In genomic region chr3:10015476-10015904, GRCh38 we compare ENCODE assay signal across 2 cellular contexts.
TF ChIP-seq lines count a peak whose summit lies in the region.

No MANE protein-coding gene starts in this region.

TF ChIP-seq in liver, 16 proteins besides CTCF, POLR2A, EP300 and RAD21:
- TF ChIP-seq YY1 (IDR thresholded peaks at IDR 0.05) = peak; percentile 15
- TF ChIP-seq, protein P1, sequence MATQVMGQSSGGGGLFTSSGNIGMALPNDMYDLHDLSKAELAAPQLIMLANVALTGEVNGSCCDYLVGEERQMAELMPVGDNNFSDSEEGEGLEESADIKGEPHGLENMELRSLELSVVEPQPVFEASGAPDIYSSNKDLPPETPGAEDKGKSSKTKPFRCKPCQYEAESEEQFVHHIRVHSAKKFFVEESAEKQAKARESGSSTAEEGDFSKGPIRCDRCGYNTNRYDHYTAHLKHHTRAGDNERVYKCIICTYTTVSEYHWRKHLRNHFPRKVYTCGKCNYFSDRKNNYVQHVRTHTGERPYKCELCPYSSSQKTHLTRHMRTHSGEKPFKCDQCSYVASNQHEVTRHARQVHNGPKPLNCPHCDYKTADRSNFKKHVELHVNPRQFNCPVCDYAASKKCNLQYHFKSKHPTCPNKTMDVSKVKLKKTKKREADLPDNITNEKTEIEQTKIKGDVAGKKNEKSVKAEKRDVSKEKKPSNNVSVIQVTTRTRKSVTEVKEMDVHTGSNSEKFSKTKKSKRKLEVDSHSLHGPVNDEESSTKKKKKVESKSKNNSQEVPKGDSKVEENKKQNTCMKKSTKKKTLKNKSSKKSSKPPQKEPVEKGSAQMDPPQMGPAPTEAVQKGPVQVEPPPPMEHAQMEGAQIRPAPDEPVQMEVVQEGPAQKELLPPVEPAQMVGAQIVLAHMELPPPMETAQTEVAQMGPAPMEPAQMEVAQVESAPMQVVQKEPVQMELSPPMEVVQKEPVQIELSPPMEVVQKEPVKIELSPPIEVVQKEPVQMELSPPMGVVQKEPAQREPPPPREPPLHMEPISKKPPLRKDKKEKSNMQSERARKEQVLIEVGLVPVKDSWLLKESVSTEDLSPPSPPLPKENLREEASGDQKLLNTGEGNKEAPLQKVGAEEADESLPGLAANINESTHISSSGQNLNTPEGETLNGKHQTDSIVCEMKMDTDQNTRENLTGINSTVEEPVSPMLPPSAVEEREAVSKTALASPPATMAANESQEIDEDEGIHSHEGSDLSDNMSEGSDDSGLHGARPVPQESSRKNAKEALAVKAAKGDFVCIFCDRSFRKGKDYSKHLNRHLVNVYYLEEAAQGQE (IDR thresholded peaks at IDR 0.05) = no peak

TF ChIP-seq in HepG2, 621 proteins besides CTCF, POLR2A, EP300 and RAD21:
- TF ChIP-seq MEIS2 (CRISPR knock-in tag; IDR thresholded peaks at IDR 0.05) = no peak
- no peak for TF ChIP-seq SMC3 (IDR thresholded peaks at IDR 0.05; ENCODE audit: low read length)
- no peak for TF ChIP-seq ZNF574 (CRISPR knock-in tag; IDR thresholded peaks at IDR 0.05)
- TF ChIP-seq ZNF383 (CRISPR knock-in tag; IDR thresholded peaks at IDR 0.05; ENCODE audit: borderline replicate concordance) = no peak
- TF ChIP-seq ZNF501 (CRISPR knock-in tag; IDR thresholded peaks at IDR 0.05) = no peak
- TF ChIP-seq NFYB (CRISPR knock-in tag; IDR thresholded peaks at IDR 0.05) = no peak
- no peak for TF ChIP-seq ZNF878 (CRISPR knock-in tag; IDR thresholded peaks at IDR 0.05)
- no peak for TF ChIP-seq IKZF5 (CRISPR knock-in tag; IDR thresholded peaks at IDR 0.05)
- TF ChIP-seq ZZZ3 (CRISPR knock-in tag; IDR thresholded peaks at IDR 0.05; ENCODE audit: borderline replicate concordance) = no peak
- TF ChIP-seq ZNF749 (CRISPR knock-in tag; IDR thresholded peaks at IDR 0.05; ENCODE audit: borderline replicate concordance) = no peak
- TF ChIP-seq, protein P2, sequence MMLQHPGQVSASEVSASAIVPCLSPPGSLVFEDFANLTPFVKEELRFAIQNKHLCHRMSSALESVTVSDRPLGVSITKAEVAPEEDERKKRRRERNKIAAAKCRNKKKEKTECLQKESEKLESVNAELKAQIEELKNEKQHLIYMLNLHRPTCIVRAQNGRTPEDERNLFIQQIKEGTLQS (CRISPR knock-in tag; IDR thresholded peaks at IDR 0.05) = no peak
